Comparison of ENCODE assay signal across 8 cellular contexts in the genomic region with DNA sequence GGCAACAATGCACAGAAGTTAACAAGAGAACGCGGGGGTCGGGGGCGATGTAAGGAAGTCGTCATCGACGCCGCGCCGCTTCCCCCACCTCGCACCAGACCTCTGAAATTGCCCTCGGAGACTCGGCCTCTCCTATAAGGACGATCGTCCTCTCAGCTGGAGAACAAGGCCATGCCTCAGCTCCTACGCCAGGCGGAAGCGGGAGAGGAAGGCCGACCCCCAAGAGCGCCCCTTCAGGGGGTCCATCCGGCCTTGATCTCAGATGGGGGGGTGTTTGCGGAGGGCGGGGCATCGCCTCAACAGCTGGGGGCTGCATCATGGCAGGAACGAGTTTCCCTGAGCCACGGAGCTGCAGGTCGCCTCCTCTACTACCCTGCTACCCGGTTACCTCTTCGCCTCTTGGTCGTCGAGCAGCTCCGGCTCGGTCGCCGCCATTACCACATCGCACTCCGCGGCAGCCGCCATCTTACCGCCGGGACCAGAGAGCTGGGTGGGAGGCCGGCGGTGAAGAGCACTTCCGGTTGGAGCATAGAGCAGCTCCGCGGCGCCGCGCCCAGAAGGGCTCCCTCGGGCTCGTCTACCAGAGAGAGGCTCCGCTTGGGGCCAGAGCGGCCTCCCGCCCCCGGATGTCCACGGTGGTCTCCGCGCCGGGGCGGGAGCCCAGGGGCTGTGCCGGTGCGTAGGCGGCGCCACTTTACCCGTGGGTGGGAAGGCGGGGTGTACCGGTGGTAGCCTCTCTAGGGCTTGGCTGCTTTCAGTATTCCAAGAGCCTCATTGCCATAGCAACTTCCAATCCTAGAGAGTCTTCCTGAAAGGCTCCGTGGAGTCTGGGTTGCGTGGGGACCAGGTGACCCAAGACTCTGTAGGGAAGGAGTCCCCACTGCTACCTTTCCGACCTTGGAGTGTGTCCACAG. TPM values are rescaled to one million over a fixed set of nuclear protein-coding genes. Genes with fewer than 3 reads are reported as not detected.
DNase-seq lines count a peak whose midpoint lies in the region; ATAC-seq and TF ChIP-seq lines count a peak whose summit lies in the region.

A gene with protein sequence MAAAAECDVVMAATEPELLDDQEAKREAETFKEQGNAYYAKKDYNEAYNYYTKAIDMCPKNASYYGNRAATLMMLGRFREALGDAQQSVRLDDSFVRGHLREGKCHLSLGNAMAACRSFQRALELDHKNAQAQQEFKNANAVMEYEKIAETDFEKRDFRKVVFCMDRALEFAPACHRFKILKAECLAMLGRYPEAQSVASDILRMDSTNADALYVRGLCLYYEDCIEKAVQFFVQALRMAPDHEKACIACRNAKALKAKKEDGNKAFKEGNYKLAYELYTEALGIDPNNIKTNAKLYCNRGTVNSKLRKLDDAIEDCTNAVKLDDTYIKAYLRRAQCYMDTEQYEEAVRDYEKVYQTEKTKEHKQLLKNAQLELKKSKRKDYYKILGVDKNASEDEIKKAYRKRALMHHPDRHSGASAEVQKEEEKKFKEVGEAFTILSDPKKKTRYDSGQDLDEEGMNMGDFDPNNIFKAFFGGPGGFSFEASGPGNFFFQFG (minus strand): TSS at position 488 of the 914 bp plus-strand sequence. CDS start 23 bp downstream, at position 465.

- peak; percentile 86 for ATAC-seq in GM23338
- peak; percentile 87 for ATAC-seq in RWPE2 (ENCODE audit: low read depth)
- ATAC-seq in stimulated activated naive CD8-positive, alpha-beta T cell treated with anti-CD3 and anti-CD28 coated beads, Interleukin-15, Interleukin-2, amounts not matched to agents 100 U/mL and 50 U/mL, for 24 hours: peak; percentile 93

- H3K27ac Mint-ChIP-seq in GM23338 (peak within 1 kb of the TSS; percentile 99), nephron (peak within 1 kb of the TSS; percentile 98 to 99 (median 98))
- peak within 1 kb of the TSS; percentile 93 for H3K27ac Mint-ChIP-seq in activated T-helper 2 cell treated with anti-CD3 and anti-CD28 coated beads, Interferon-gamma antibody, Interleukin-2, Interleukin-4, amounts not matched to agents 10 μg/mL and 5 μg/mL and 100 μg/mL, durations not matched to agents 14 hours and 24 hours and 36 hours

- H3K27me3 ChIP-seq in GM23338 (ENCODE audit: insufficient read depth): no peaks in the 10 kb centered on the region
- H3K27me3 ChIP-seq in RWPE2 (ENCODE audit: insufficient read depth, poor library complexity, severe bottlenecking): no peaks in the 10 kb centered on the region

- H3K9me3 Mint-ChIP-seq in GM23338 (peaks cover 2% of the 10 kb centered on the region; the same call in 1 of the 3 replicates), nephron (no peaks in the 10 kb centered on the region)
- H3K9me3 Mint-ChIP-seq in activated T-helper 2 cell treated with anti-CD3 and anti-CD28 coated beads, Interferon-gamma antibody, Interleukin-2, Interleukin-4, amounts not matched to agents 10 μg/mL and 5 μg/mL and 100 μg/mL, durations not matched to agents 14 hours and 24 hours and 36 hours: peaks cover 4% of the 10 kb centered on the region

- TF ChIP-seq CTCF in GM23338 (conservative IDR thresholded peaks at IDR 0.05; ENCODE audit: low read depth in 2 of 2): peak in 1 of 2 experiments; percentile 28; a peak in 2 of 4 replicates
- TF ChIP-seq CTCF in LNCaP clone FGC (IDR thresholded peaks at IDR 0.05; ENCODE audit: control insufficient read depth, extremely low read depth, insufficient read depth): no peak
- no peak for TF ChIP-seq CTCF in RWPE2 (IDR thresholded peaks at IDR 0.05; ENCODE audit: poor library complexity, severe bottlenecking)
- TF ChIP-seq CTCF in fibroblast of pulmonary artery (IDR thresholded peaks at IDR 0.05; ENCODE audit: low read length, missing control alignments): no peak
- TF ChIP-seq CTCF in nephron (IDR thresholded peaks at IDR 0.05; ENCODE audit: unreplicated experiment in 3 of 3): no peak

- H3K4me3 Mint-ChIP-seq in GM23338: peak within 1 kb of the TSS; percentile 99
- peak within 1 kb of the TSS; percentile 99 for H3K4me3 Mint-ChIP-seq in activated T-helper 2 cell treated with anti-CD3 and anti-CD28 coated beads, Interferon-gamma antibody, Interleukin-2, Interleukin-4, amounts not matched to agents 10 μg/mL and 5 μg/mL and 100 μg/mL, durations not matched to agents 14 hours and 24 hours and 36 hours (ENCODE audit: low read depth)
- peak within 1 kb of the TSS; percentile 97 to 100 (median 99) for H3K4me3 Mint-ChIP-seq in nephron

- H3K4me1 ChIP-seq in GM23338 (ENCODE audit: insufficient read depth): peaks cover 30% of the 10 kb centered on the region
- peaks cover 11% of the 10 kb centered on the region for H3K4me1 ChIP-seq in RWPE2 (ENCODE audit: insufficient read depth, poor library complexity, severe bottlenecking)

- H3K36me3 ChIP-seq in GM23338 (ENCODE audit: insufficient read depth) (peaks cover 2% of the 10 kb centered on the region), RWPE2 (ENCODE audit: low read depth) (peaks cover 25% of the 10 kb centered on the region)

- no peaks in the 10 kb centered on the region for H3K9me3 ChIP-seq in RWPE2 (ENCODE audit: severe bottlenecking)

- peaks cover 9% of the 10 kb centered on the region; the same call in 1 of the 2 replicates for H4K20me1 ChIP-seq in GM23338 (replicated peaks; ENCODE audit: insufficient read depth)

- peaks cover 9% of the 10 kb centered on the region for H3K9me2 ChIP-seq in GM23338 (ENCODE audit: insufficient read depth)

- H3K27ac ChIP-seq in GM23338 (ENCODE audit: low read depth) (peak within 1 kb of the TSS; percentile 98), RWPE2 (ENCODE audit: poor library complexity, severe bottlenecking) (peak within 1 kb of the TSS; percentile 75)

- peak within 1 kb of the TSS; percentile 87 for H2AFZ ChIP-seq in GM23338

- peaks cover 11% of the 10 kb centered on the region for H3K27me3 Mint-ChIP-seq in GM23338 (ENCODE audit: insufficient read depth, low read depth, poor library complexity)
- no peaks in the 10 kb centered on the region for H3K27me3 Mint-ChIP-seq in activated T-helper 2 cell treated with anti-CD3 and anti-CD28 coated beads, Interferon-gamma antibody, Interleukin-2, Interleukin-4, amounts not matched to agents 10 μg/mL and 5 μg/mL and 100 μg/mL, durations not matched to agents 14 hours and 24 hours and 36 hours (ENCODE audit: low read depth)
- no peaks in the 10 kb centered on the region for H3K27me3 Mint-ChIP-seq in nephron (ENCODE audit: low read depth)

- peak; percentile 96 for DNase-seq in Daoy (ENCODE audit: low read depth)
- DNase-seq in GM23338 (ENCODE audit: low spot score): peak; percentile 97
- peak; percentile 65 for DNase-seq in LNCaP clone FGC (ENCODE audit: low read depth)
- peak; percentile 89 for DNase-seq in RWPE2 (ENCODE audit: low spot score)
- peak; percentile 86 for DNase-seq in activated T-helper 2 cell treated with anti-CD3 and anti-CD28 coated beads, Interferon-gamma antibody, Interleukin-2, Interleukin-4, amounts not matched to agents 10 μg/mL and 5 μg/mL and 100 μg/mL, durations not matched to agents 14 hours and 24 hours and 36 hours (ENCODE audit: low spot score)
- DNase-seq in fibroblast of pulmonary artery (ENCODE audit: low read depth): peak; percentile 92
- DNase-seq in stimulated activated naive CD8-positive, alpha-beta T cell treated with anti-CD3 and anti-CD28 coated beads, Interleukin-15, Interleukin-2, amounts not matched to agents 100 U/mL and 50 U/mL, for 24 hours: peak; percentile 91

- intact Hi-C loops in activated T-helper 2 cell treated with anti-CD3 and anti-CD28 coated beads, Interferon-gamma antibody, Interleukin-2, Interleukin-4, amounts not matched to agents 10 μg/mL and 5 μg/mL and 100 μg/mL, durations not matched to agents 14 hours and 24 hours and 36 hours (cut with micrococcal nuclease): loop anchor here (1.0 to 10.0 kb wide), 2 partner anchors 51 to 152 kb away; partner anchors contain the start of genes CNP and KLHL11

- H3K79me2 ChIP-seq in GM23338 (replicated peaks; ENCODE audit: insufficient read depth): peaks cover 61% of the 10 kb centered on the region

- peak within 1 kb of the TSS; percentile 83 for H3K4me2 ChIP-seq in GM23338

- H3K4me3 ChIP-seq in GM23338 (peak within 1 kb of the TSS; percentile 93), LNCaP clone FGC (ENCODE audit: low read depth, low read length) (peak within 1 kb of the TSS; percentile 97), RWPE2 (ENCODE audit: severe bottlenecking) (peak within 1 kb of the TSS; percentile 91), fibroblast of pulmonary artery (replicated peaks; ENCODE audit: low read depth, low read length) (peak within 1 kb of the TSS; percentile 100)

- H3F3A ChIP-seq in GM23338 (replicated peaks; ENCODE audit: low read depth): peaks cover 31% of the 10 kb centered on the region

- H3K36me3 Mint-ChIP-seq in GM23338 (ENCODE audit: low read depth) (peaks cover 34% of the 10 kb centered on the region), nephron (ENCODE audit: low read depth) (peaks cover 6% of the 10 kb centered on the region)
- peaks cover 13% of the 10 kb centered on the region for H3K36me3 Mint-ChIP-seq in activated T-helper 2 cell treated with anti-CD3 and anti-CD28 coated beads, Interferon-gamma antibody, Interleukin-2, Interleukin-4, amounts not matched to agents 10 μg/mL and 5 μg/mL and 100 μg/mL, durations not matched to agents 14 hours and 24 hours and 36 hours (ENCODE audit: low read depth)

- H3K4me1 Mint-ChIP-seq in GM23338 (peaks cover 44% of the 10 kb centered on the region), nephron (peaks cover 41% of the 10 kb centered on the region)
- peaks cover 45% of the 10 kb centered on the region for H3K4me1 Mint-ChIP-seq in activated T-helper 2 cell treated with anti-CD3 and anti-CD28 coated beads, Interferon-gamma antibody, Interleukin-2, Interleukin-4, amounts not matched to agents 10 μg/mL and 5 μg/mL and 100 μg/mL, durations not matched to agents 14 hours and 24 hours and 36 hours (ENCODE audit: low read depth)

TF ChIP-seq in GM23338, 12 proteins besides CTCF, POLR2A, EP300 and RAD21 (continues in another document):
- no peak for TF ChIP-seq NANOG (IDR thresholded peaks at IDR 0.05; ENCODE audit: borderline replicate concordance)
- peak; percentile 83 for TF ChIP-seq POLR2AphosphoS5 (IDR thresholded peaks at IDR 0.05; ENCODE audit: low read depth)
- TF ChIP-seq, protein P1, sequence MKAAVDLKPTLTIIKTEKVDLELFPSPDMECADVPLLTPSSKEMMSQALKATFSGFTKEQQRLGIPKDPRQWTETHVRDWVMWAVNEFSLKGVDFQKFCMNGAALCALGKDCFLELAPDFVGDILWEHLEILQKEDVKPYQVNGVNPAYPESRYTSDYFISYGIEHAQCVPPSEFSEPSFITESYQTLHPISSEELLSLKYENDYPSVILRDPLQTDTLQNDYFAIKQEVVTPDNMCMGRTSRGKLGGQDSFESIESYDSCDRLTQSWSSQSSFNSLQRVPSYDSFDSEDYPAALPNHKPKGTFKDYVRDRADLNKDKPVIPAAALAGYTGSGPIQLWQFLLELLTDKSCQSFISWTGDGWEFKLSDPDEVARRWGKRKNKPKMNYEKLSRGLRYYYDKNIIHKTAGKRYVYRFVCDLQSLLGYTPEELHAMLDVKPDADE (IDR thresholded peaks at IDR 0.05): peak; percentile 82

RNA-seq across cellular contexts. Expression of the gene that starts here (rescaled TPM):
- 148 and 155 TPM in 2 replicates for total RNA-seq in Daoy (2014; rRNA removed; shearing (Covaris generic))
- total RNA-seq in GM23338 (2014; rRNA removed; shearing (Covaris generic)): 119 and 139 TPM in 2 replicates
- 136 and 141 TPM in 2 replicates for polyA plus RNA-seq in GM23338 (2016; fragmentation: Nextera tagmentation; extraction: Ambion mirVana)
- 103 and 115 TPM in 2 replicates for total RNA-seq in activated T-helper 2 cell treated with anti-CD3 and anti-CD28 coated beads, Interferon-gamma antibody, Interleukin-2, Interleukin-4, amounts not matched to agents 10 μg/mL and 5 μg/mL and 100 μg/mL, durations not matched to agents 14 hours and 24 hours and 36 hours

Comparison
In these comparisons a context has a peak if more than half of its experiments do, and no peak if none do; other contexts are left out.
1. Peak in every context shown above with its lines: DNase-seq, ATAC-seq, H3K4me3 ChIP-seq and H3K27ac ChIP-seq.